31 cellular contexts compared by ENCODE assay signal in genomic region chr3:155012584-155012983, GRCh38.
"Had no signal": no experiment of that assay in that cellular context is flagged by ENCODE, and none has a peak within 500 bp of the region (broad histone marks: within the 10 kb centered on the region; RNA-seq: fewer than 3 reads in every experiment).

No MANE protein-coding gene starts in this region.

- H3K4me3 ChIP-seq: adrenal gland, body of pancreas, gastrocnemius medialis, psoas muscle, smooth muscle cell, stomach, thyroid gland, upper lobe of right lung had no signal

- H2AFZ ChIP-seq: parathyroid adenoma had no signal

- H3K4me2 ChIP-seq: smooth muscle cell had no signal

- H3K36me3 ChIP-seq: adrenal gland, gastrocnemius medialis, stomach, thyroid gland, upper lobe of right lung had no signal

- H3K4me1 Mint-ChIP-seq: activated T-helper 17 cell treated with anti-CD3 and anti-CD28 coated beads, Interleukin-2, amount 50 U/mL, for 72 hours; naive thymus-derived CD4-positive, alpha-beta T cell had no signal

- H3K9ac ChIP-seq: parathyroid adenoma had no signal

- H3K79me2 ChIP-seq: parathyroid adenoma had no signal

- ATAC-seq: activated CD8-positive, alpha-beta T cell treated with anti-CD3 and anti-CD28 coated beads for 36 hours; activated naive CD4-positive, alpha-beta T cell treated with anti-CD3 and anti-CD28 coated beads, Interleukin-2, amount 50 U/mL, for 72 hours; activated T-cell treated with anti-CD3 and anti-CD28 coated beads, Interleukin-2, amount 50 U/mL, for 4 hours; activated T-helper 17 cell treated with anti-CD3 and anti-CD28 coated beads, Interleukin-2, amount 50 U/mL, for 72 hours; body of pancreas; effector memory CD8-positive, alpha-beta T cell; gastrocnemius medialis; left cardiac atrium; naive thymus-derived CD4-positive, alpha-beta T cell; psoas muscle; stimulated activated naive B cell treated with anti-CD40 and anti-IgM and Interleukin-4, amounts not matched to agents 10 μg/mL and 1 μg/mL and 100 μg/mL, for 72 hours; upper lobe of right lung had no signal

- H3K36me3 Mint-ChIP-seq: activated naive CD4-positive, alpha-beta T cell treated with anti-CD3 and anti-CD28 coated beads, Interleukin-2, amount 50 U/mL, for 72 hours; naive thymus-derived CD4-positive, alpha-beta T cell; stimulated activated naive B cell treated with anti-CD40 and anti-IgM and Interleukin-4, amounts not matched to agents 10 μg/mL and 1 μg/mL and 100 μg/mL, for 72 hours had no signal

- H3K27me3 ChIP-seq: adrenal gland, body of pancreas, gastrocnemius medialis, stomach, thyroid gland, upper lobe of right lung had no signal

- H3K27ac Mint-ChIP-seq: activated CD8-positive, alpha-beta T cell treated with anti-CD3 and anti-CD28 coated beads for 36 hours; activated naive CD4-positive, alpha-beta T cell treated with anti-CD3 and anti-CD28 coated beads, Interleukin-2, amount 50 U/mL, for 72 hours; activated T-helper 17 cell treated with anti-CD3 and anti-CD28 coated beads, Interleukin-2, amount 50 U/mL, for 72 hours; effector memory CD8-positive, alpha-beta T cell; naive thymus-derived CD4-positive, alpha-beta T cell; stimulated activated naive B cell treated with anti-CD40 and anti-IgM and Interleukin-4, amounts not matched to agents 10 μg/mL and 1 μg/mL and 100 μg/mL, for 72 hours had no signal

- H3K9me3 ChIP-seq: adrenal gland, body of pancreas, gastrocnemius medialis, psoas muscle, stomach, thyroid gland, upper lobe of right lung had no signal

- H3K4me3 Mint-ChIP-seq: activated CD8-positive, alpha-beta T cell treated with anti-CD3 and anti-CD28 coated beads for 36 hours; activated T-cell treated with anti-CD3 and anti-CD28 coated beads, Interleukin-2, amount 50 U/mL, for 4 hours; activated T-helper 17 cell treated with anti-CD3 and anti-CD28 coated beads, Interleukin-2, amount 50 U/mL, for 72 hours; effector memory CD8-positive, alpha-beta T cell; naive thymus-derived CD4-positive, alpha-beta T cell; neural crest cell; stimulated activated naive B cell treated with anti-CD40 and anti-IgM and Interleukin-4, amounts not matched to agents 10 μg/mL and 1 μg/mL and 100 μg/mL, for 72 hours had no signal

- H3K4me1 ChIP-seq: adrenal gland, body of pancreas, gastrocnemius medialis, parathyroid adenoma, psoas muscle, stomach, thyroid gland, upper lobe of right lung had no signal

- DNase-seq: activated CD4-positive, alpha-beta T cell treated with anti-CD3 and anti-CD28 coated beads, Interleukin-2, amount 50 U/mL, for 1 hour; activated CD4-positive, CD25-positive, alpha-beta regulatory T cell treated with anti-CD3 and anti-CD28 coated beads, Interleukin-2, amount 50 U/mL, for 72 hours; activated CD8-positive, alpha-beta T cell treated with anti-CD3 and anti-CD28 coated beads for 36 hours; activated gamma-delta T cell treated with Interleukin-2 at 50 U/mL for 16 hours; activated T-cell treated with anti-CD3 and anti-CD28 coated beads, Interleukin-2, amount 50 U/mL, for 4 hours; adrenal gland; aorta; body of pancreas; cortex of kidney; effector memory CD8-positive, alpha-beta T cell; erythroblast; gastrocnemius medialis; glutamatergic neuron; islet precursor cell; left cardiac atrium; midbrain; naive thymus-derived CD4-positive, alpha-beta T cell; nucleus accumbens; psoas muscle; stimulated activated CD4-positive, alpha-beta T cell treated with anti-CD3 and anti-CD28 coated beads, Interleukin-15, amount 100 ng/mL, for 24 hours; stimulated activated CD4-positive, alpha-beta T cell treated with anti-CD3 and anti-CD28 coated beads, Interleukin-2, amount 100 ng/mL, for 24 hours; stimulated activated naive B cell treated with anti-CD40 and anti-IgM and Interleukin-4, amounts not matched to agents 10 μg/mL and 1 μg/mL and 100 μg/mL, for 72 hours; stomach; T-helper 2 cell; thyroid gland; upper lobe of right lung had no signal

- H3K27me3 Mint-ChIP-seq: activated CD8-positive, alpha-beta T cell treated with anti-CD3 and anti-CD28 coated beads for 36 hours; activated T-helper 17 cell treated with anti-CD3 and anti-CD28 coated beads, Interleukin-2, amount 50 U/mL, for 72 hours; effector memory CD8-positive, alpha-beta T cell; naive thymus-derived CD4-positive, alpha-beta T cell had no signal

- H3K27ac ChIP-seq: adrenal gland, body of pancreas, gastrocnemius medialis, parathyroid adenoma, psoas muscle, stomach, thyroid gland, upper lobe of right lung had no signal

- H3K9me3 Mint-ChIP-seq: activated CD8-positive, alpha-beta T cell treated with anti-CD3 and anti-CD28 coated beads for 36 hours; activated T-cell treated with anti-CD3 and anti-CD28 coated beads, Interleukin-2, amount 50 U/mL, for 4 hours; neural crest cell; stimulated activated naive B cell treated with anti-CD40 and anti-IgM and Interleukin-4, amounts not matched to agents 10 μg/mL and 1 μg/mL and 100 μg/mL, for 72 hours had no signal
